In the genomic region with DNA sequence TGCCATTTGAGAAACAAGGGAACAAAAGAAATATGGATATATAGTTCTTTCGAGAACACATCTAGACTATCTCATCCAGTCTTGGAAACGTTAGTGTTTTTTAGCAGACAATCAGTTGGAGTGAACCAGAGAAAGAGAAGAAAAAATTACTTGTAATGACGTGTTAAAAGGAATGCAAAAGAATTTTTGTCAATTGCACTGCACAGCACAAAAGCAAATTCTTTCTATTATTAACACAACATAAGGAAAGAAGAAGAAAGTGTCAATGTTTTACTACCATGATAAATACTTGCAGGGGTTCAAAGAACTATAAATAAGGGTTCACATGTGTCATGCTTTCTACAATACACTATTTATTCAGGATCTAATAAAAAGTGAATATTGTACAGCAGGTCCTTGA, we compare ENCODE assay signal across 19 cellular contexts. TPM values are rescaled to one million over a fixed set of nuclear protein-coding genes. Genes with fewer than 3 reads are reported as not detected.
"Had no signal": no experiment of that assay in that cellular context is flagged by ENCODE, and none has a peak within 500 bp of the region (broad histone marks: within the 10 kb centered on the region; RNA-seq: fewer than 3 reads in every experiment).

No MANE protein-coding gene starts in this region.

- H3K4me3 Mint-ChIP-seq: activated B cell treated with CpG ODN at 0.5 μM for 24 hours; activated CD4-positive, alpha-beta T cell treated with anti-CD3 and anti-CD28 coated beads, Interleukin-2, amount 10 ng/mL, durations not matched to agents 24 days and 14 days; activated naive CD8-positive, alpha-beta T cell treated with anti-CD3 and anti-CD28 coated beads, Interleukin-2, amount 50 U/mL, for 24 hours; activated T-helper 1 cell treated with anti-CD3 and anti-CD28 coated beads, Interleukin-12 subunit alpha, Interleukin-12 subunit beta, Interleukin-2, Interleukin-4 antibody, amounts not matched to agents 30 ng/mL and 10 ng/mL and 1 ng/mL, durations not matched to agents 14 hours and 24 hours and 36 hours; effector memory CD8-positive, alpha-beta T cell; immature natural killer cell; natural killer cell; T-helper 1 cell treated with Interleukin-12 subunit alpha and Interleukin-12 subunit beta and Interleukin-4 antibody, amounts not matched to agents 30 μg/mL and 1 μg/mL, for 36 hours had no signal

- H3K27ac Mint-ChIP-seq: activated B cell treated with CpG ODN at 0.5 μM for 24 hours; activated CD4-positive, alpha-beta T cell treated with anti-CD3 and anti-CD28 coated beads, Interleukin-2, amount 10 ng/mL, durations not matched to agents 24 days and 14 days; activated naive CD8-positive, alpha-beta T cell treated with anti-CD3 and anti-CD28 coated beads, Interleukin-2, amount 50 U/mL, for 24 hours; activated T-helper 1 cell treated with anti-CD3 and anti-CD28 coated beads, Interleukin-12 subunit alpha, Interleukin-12 subunit beta, Interleukin-2, Interleukin-4 antibody, amounts not matched to agents 30 ng/mL and 10 ng/mL and 1 ng/mL, durations not matched to agents 14 hours and 24 hours and 36 hours; effector memory CD8-positive, alpha-beta T cell; immature natural killer cell; natural killer cell; T-helper 1 cell treated with Interleukin-12 subunit alpha and Interleukin-12 subunit beta and Interleukin-4 antibody, amounts not matched to agents 30 μg/mL and 1 μg/mL, for 36 hours had no signal

- DNase-seq: activated B cell treated with CpG ODN at 0.5 μM for 24 hours; activated CD4-positive, alpha-beta T cell treated with anti-CD3 and anti-CD28 coated beads, Interleukin-2, amount 10 ng/mL, durations not matched to agents 24 days and 14 days; activated naive CD4-positive, alpha-beta T cell treated with Interleukin-2 at 50 U/mL for 16 hours; activated naive CD8-positive, alpha-beta T cell treated with anti-CD3 and anti-CD28 coated beads, Interleukin-2, amount 50 U/mL, for 24 hours; central memory CD4-positive, alpha-beta T cell; effector memory CD8-positive, alpha-beta T cell; erythroblast; glutamatergic neuron; immature natural killer cell; left cardiac atrium; natural killer cell; ovary; stimulated activated CD4-positive, alpha-beta T cell treated with anti-CD3 and anti-CD28 coated beads, Interleukin-4, amount 100 ng/mL, for 1 hour; stomach; uterus had no signal

- H3K4me1 ChIP-seq: uterus had no signal

- H3K9me3 Mint-ChIP-seq: activated B cell treated with CpG ODN at 0.5 μM for 24 hours; activated CD4-positive, alpha-beta T cell treated with anti-CD3 and anti-CD28 coated beads, Interleukin-2, amount 10 ng/mL, durations not matched to agents 24 days and 14 days; activated naive CD8-positive, alpha-beta T cell treated with anti-CD3 and anti-CD28 coated beads, Interleukin-2, amount 50 U/mL, for 24 hours; activated T-helper 1 cell treated with anti-CD3 and anti-CD28 coated beads, Interleukin-12 subunit alpha, Interleukin-12 subunit beta, Interleukin-2, Interleukin-4 antibody, amounts not matched to agents 30 ng/mL and 10 ng/mL and 1 ng/mL, durations not matched to agents 14 hours and 24 hours and 36 hours; effector memory CD8-positive, alpha-beta T cell; immature natural killer cell; natural killer cell; T-helper 1 cell treated with Interleukin-12 subunit alpha and Interleukin-12 subunit beta and Interleukin-4 antibody, amounts not matched to agents 30 μg/mL and 1 μg/mL, for 36 hours had no signal

- H3K27me3 Mint-ChIP-seq: activated naive CD8-positive, alpha-beta T cell treated with anti-CD3 and anti-CD28 coated beads, Interleukin-2, amount 50 U/mL, for 24 hours had no signal

- H3K36me3 Mint-ChIP-seq: immature natural killer cell, natural killer cell had no signal

- H3K4me1 Mint-ChIP-seq: activated B cell treated with CpG ODN at 0.5 μM for 24 hours; activated CD4-positive, alpha-beta T cell treated with anti-CD3 and anti-CD28 coated beads, Interleukin-2, amount 10 ng/mL, durations not matched to agents 24 days and 14 days; immature natural killer cell; natural killer cell had no signal

- H3K36me3 ChIP-seq: ovary, stomach, thoracic aorta, uterus had no signal

- H3K27me3 ChIP-seq: ovary, stomach, uterus had no signal

- ATAC-seq: activated naive CD8-positive, alpha-beta T cell treated with anti-CD3 and anti-CD28 coated beads, Interleukin-2, amount 50 U/mL, for 24 hours; effector memory CD8-positive, alpha-beta T cell; left cardiac atrium; natural killer cell had no signal

- H3K9me3 ChIP-seq: ovary, stomach, thoracic aorta, uterus had no signal

- H3K4me3 ChIP-seq: lung, ovary, stomach, thoracic aorta, uterus had no signal

- H3K27ac ChIP-seq: ovary, stomach, thoracic aorta, uterus had no signal

RNA-seq across cellular contexts. Expression of a gene that starts 27.5 kb away (rescaled TPM):
- total RNA-seq: activated B cell treated with CpG ODN at 0.5 μM for 24 hours; activated CD4-positive, alpha-beta T cell treated with anti-CD3 and anti-CD28 coated beads, Interleukin-2, amount 10 ng/mL, durations not matched to agents 24 days and 14 days; activated T-helper 1 cell treated with anti-CD3 and anti-CD28 coated beads, Interleukin-12 subunit alpha, Interleukin-12 subunit beta, Interleukin-2, Interleukin-4 antibody, amounts not matched to agents 30 ng/mL and 10 ng/mL and 1 ng/mL, durations not matched to agents 14 hours and 24 hours and 36 hours; left cardiac atrium; lung; natural killer cell; ovary; stomach; thoracic aorta; uterus had no signal
- polyA plus RNA-seq: lung, stomach had no signal
